In genomic region chr15:56052389-56053045, GRCh38 we compare ENCODE assay signal across 1 cellular context.
TF ChIP-seq lines count a peak whose summit lies in the region.

No MANE protein-coding gene starts in this region.

TF ChIP-seq in GM23338, 12 proteins besides CTCF, POLR2A, EP300 and RAD21 (continued from another document):
- TF ChIP-seq REST (IDR thresholded peaks at IDR 0.05; ENCODE audit: unreplicated experiment) = no peak
- no peak for TF ChIP-seq JUNB (IDR thresholded peaks at IDR 0.05; ENCODE audit: unreplicated experiment)
- TF ChIP-seq EZH2phosphoT487 (IDR thresholded peaks at IDR 0.05; ENCODE audit: unreplicated experiment) = no peak
- TF ChIP-seq POLR2AphosphoS5 (IDR thresholded peaks at IDR 0.05; ENCODE audit: low read depth) = no peak
- TF ChIP-seq CREB1 (CRISPR knock-in tag; IDR thresholded peaks at IDR 0.05; ENCODE audit: low read depth) = no peak
